ENCODE assay signal across 1 cellular context in the genomic region with DNA sequence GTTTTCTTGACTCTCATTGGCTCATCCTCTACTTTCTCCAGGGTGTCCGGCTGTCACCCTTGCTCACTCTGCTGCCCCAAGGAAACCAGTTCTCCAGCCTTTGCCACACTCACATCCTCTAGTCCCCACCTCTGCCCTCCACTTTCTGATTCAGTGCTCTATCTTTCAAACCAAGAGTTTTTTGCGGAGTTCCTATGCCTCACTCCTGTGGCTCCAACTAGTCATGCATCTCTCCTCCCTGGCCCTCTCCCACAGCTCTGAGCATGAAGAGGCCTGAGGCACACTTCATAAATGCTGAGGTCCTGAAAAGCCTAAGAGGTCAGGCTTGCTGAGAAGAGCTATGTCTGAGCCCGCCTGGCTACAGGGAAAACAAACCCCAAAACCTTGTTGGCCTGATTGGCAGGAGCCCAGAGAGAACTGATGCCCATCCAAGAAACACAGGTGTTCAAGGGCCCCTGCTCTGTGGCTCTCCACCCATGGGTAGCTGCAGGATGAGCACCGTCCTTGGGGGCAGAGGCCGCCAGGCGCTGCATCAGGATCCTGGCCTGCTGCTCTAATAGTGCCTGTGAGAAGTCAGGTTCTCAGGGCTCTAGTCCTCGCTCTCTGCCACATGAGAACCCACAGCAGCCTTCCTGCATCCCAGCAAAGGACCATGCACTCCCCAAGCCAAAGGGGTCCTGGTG.
TF ChIP-seq lines count a peak whose summit lies in the region.

No MANE protein-coding gene starts in this region.

TF ChIP-seq in HepG2, 621 proteins besides CTCF, POLR2A, EP300 and RAD21:
- 0 out of 2 replicates have a peak, but pooled peaks have one; percentile 19 for TF ChIP-seq ZNF746 (CRISPR knock-in tag; IDR thresholded peaks at IDR 0.05)
- no peak for TF ChIP-seq NR1H2 (CRISPR knock-in tag; IDR thresholded peaks at IDR 0.05; ENCODE audit: borderline replicate concordance, low read depth)
- TF ChIP-seq, protein P1, sequence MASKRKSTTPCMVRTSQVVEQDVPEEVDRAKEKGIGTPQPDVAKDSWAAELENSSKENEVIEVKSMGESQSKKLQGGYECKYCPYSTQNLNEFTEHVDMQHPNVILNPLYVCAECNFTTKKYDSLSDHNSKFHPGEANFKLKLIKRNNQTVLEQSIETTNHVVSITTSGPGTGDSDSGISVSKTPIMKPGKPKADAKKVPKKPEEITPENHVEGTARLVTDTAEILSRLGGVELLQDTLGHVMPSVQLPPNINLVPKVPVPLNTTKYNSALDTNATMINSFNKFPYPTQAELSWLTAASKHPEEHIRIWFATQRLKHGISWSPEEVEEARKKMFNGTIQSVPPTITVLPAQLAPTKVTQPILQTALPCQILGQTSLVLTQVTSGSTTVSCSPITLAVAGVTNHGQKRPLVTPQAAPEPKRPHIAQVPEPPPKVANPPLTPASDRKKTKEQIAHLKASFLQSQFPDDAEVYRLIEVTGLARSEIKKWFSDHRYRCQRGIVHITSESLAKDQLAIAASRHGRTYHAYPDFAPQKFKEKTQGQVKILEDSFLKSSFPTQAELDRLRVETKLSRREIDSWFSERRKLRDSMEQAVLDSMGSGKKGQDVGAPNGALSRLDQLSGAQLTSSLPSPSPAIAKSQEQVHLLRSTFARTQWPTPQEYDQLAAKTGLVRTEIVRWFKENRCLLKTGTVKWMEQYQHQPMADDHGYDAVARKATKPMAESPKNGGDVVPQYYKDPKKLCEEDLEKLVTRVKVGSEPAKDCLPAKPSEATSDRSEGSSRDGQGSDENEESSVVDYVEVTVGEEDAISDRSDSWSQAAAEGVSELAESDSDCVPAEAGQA (IDR thresholded peaks at IDR 0.05; ENCODE audit: low read depth): no peak
- TF ChIP-seq, protein P1 (CRISPR knock-in tag; IDR thresholded peaks at IDR 0.05; ENCODE audit: borderline replicate concordance): no peak
- TF ChIP-seq, protein P2, sequence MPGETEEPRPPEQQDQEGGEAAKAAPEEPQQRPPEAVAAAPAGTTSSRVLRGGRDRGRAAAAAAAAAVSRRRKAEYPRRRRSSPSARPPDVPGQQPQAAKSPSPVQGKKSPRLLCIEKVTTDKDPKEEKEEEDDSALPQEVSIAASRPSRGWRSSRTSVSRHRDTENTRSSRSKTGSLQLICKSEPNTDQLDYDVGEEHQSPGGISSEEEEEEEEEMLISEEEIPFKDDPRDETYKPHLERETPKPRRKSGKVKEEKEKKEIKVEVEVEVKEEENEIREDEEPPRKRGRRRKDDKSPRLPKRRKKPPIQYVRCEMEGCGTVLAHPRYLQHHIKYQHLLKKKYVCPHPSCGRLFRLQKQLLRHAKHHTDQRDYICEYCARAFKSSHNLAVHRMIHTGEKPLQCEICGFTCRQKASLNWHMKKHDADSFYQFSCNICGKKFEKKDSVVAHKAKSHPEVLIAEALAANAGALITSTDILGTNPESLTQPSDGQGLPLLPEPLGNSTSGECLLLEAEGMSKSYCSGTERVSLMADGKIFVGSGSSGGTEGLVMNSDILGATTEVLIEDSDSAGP (CRISPR knock-in tag; IDR thresholded peaks at IDR 0.05; ENCODE audit: borderline replicate concordance): peak; percentile 49; the same call in 1 of the 2 replicates
- TF ChIP-seq ATF1 (CRISPR knock-in tag; IDR thresholded peaks at IDR 0.05): no peak
- no peak for TF ChIP-seq REXO4 (CRISPR knock-in tag; IDR thresholded peaks at IDR 0.05; ENCODE audit: borderline replicate concordance)
- no peak for TF ChIP-seq ZSCAN9 (CRISPR knock-in tag; IDR thresholded peaks at IDR 0.05; ENCODE audit: borderline replicate concordance)
- TF ChIP-seq, protein P3, sequence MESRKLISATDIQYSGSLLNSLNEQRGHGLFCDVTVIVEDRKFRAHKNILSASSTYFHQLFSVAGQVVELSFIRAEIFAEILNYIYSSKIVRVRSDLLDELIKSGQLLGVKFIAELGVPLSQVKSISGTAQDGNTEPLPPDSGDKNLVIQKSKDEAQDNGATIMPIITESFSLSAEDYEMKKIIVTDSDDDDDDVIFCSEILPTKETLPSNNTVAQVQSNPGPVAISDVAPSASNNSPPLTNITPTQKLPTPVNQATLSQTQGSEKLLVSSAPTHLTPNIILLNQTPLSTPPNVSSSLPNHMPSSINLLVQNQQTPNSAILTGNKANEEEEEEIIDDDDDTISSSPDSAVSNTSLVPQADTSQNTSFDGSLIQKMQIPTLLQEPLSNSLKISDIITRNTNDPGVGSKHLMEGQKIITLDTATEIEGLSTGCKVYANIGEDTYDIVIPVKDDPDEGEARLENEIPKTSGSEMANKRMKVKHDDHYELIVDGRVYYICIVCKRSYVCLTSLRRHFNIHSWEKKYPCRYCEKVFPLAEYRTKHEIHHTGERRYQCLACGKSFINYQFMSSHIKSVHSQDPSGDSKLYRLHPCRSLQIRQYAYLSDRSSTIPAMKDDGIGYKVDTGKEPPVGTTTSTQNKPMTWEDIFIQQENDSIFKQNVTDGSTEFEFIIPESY (CRISPR knock-in tag; IDR thresholded peaks at IDR 0.05): peak; percentile 77; the same call in 1 of the 2 replicates
- no peak for TF ChIP-seq ZSCAN12 (CRISPR knock-in tag; IDR thresholded peaks at IDR 0.05)
- TF ChIP-seq, protein P4, sequence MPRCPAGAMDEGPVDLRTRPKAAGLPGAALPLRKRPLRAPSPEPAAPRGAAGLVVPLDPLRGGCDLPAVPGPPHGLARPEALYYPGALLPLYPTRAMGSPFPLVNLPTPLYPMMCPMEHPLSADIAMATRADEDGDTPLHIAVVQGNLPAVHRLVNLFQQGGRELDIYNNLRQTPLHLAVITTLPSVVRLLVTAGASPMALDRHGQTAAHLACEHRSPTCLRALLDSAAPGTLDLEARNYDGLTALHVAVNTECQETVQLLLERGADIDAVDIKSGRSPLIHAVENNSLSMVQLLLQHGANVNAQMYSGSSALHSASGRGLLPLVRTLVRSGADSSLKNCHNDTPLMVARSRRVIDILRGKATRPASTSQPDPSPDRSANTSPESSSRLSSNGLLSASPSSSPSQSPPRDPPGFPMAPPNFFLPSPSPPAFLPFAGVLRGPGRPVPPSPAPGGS (CRISPR knock-in tag; IDR thresholded peaks at IDR 0.05): no peak
- TF ChIP-seq ZNF577 (CRISPR knock-in tag; IDR thresholded peaks at IDR 0.05; ENCODE audit: borderline replicate concordance, low read depth): no peak
- no peak for TF ChIP-seq CREM (IDR thresholded peaks at IDR 0.05)
- TF ChIP-seq CREM (CRISPR knock-in tag; IDR thresholded peaks at IDR 0.05): no peak
- no peak for TF ChIP-seq SUZ12 (IDR thresholded peaks at IDR 0.05; ENCODE audit: low read depth, low read length)
- TF ChIP-seq, protein P5, sequence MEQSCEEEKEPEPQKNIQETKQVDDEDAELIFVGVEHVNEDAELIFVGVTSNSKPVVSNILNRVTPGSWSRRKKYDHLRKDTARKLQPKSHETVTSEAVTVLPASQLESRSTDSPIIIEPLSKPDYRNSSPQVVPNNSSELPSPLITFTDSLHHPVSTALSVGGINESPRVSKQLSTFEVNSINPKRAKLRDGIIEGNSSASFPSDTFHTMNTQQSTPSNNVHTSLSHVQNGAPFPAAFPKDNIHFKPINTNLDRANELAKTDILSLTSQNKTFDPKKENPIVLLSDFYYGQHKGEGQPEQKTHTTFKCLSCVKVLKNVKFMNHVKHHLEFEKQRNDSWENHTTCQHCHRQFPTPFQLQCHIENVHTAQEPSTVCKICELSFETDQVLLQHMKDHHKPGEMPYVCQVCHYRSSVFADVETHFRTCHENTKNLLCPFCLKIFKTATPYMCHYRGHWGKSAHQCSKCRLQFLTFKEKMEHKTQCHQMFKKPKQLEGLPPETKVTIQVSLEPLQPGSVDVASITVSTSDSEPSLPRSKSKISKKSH (CRISPR knock-in tag; IDR thresholded peaks at IDR 0.05; ENCODE audit: borderline replicate concordance): peak; percentile 23; the same call in 1 of the 2 replicates
- no peak for TF ChIP-seq NCOR1 (IDR thresholded peaks at IDR 0.05; ENCODE audit: borderline replicate concordance, low read length)
- TF ChIP-seq SMAD9 (CRISPR knock-in tag; IDR thresholded peaks at IDR 0.05): no peak
- TF ChIP-seq ZNF605 (CRISPR knock-in tag; IDR thresholded peaks at IDR 0.05): peak; percentile 16; the same call in 1 of the 2 replicates
- TF ChIP-seq HMG20A (CRISPR knock-in tag; IDR thresholded peaks at IDR 0.05; ENCODE audit: borderline replicate concordance): no peak
- peak; percentile 43; the same call in 1 of the 2 replicates for TF ChIP-seq ZBTB38 (CRISPR knock-in tag; IDR thresholded peaks at IDR 0.05)
- no peak for TF ChIP-seq ZBTB21 (CRISPR knock-in tag; IDR thresholded peaks at IDR 0.05)
- TF ChIP-seq, protein P6, sequence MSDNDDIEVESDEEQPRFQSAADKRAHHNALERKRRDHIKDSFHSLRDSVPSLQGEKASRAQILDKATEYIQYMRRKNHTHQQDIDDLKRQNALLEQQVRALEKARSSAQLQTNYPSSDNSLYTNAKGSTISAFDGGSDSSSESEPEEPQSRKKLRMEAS (IDR thresholded peaks at IDR 0.05): no peak
- 0 out of 2 replicates have a peak, but pooled peaks have one; percentile 4 for TF ChIP-seq ZNF501 (CRISPR knock-in tag; IDR thresholded peaks at IDR 0.05)
- no peak for TF ChIP-seq PHF8 (CRISPR knock-in tag; IDR thresholded peaks at IDR 0.05)
- 0 out of 2 replicates have a peak, but pooled peaks have one; percentile 44 for TF ChIP-seq ZSCAN21 (CRISPR knock-in tag; IDR thresholded peaks at IDR 0.05; ENCODE audit: borderline replicate concordance)
- no peak for TF ChIP-seq CAMTA2 (CRISPR knock-in tag; IDR thresholded peaks at IDR 0.05; ENCODE audit: borderline replicate concordance)
- TF ChIP-seq, protein P7, sequence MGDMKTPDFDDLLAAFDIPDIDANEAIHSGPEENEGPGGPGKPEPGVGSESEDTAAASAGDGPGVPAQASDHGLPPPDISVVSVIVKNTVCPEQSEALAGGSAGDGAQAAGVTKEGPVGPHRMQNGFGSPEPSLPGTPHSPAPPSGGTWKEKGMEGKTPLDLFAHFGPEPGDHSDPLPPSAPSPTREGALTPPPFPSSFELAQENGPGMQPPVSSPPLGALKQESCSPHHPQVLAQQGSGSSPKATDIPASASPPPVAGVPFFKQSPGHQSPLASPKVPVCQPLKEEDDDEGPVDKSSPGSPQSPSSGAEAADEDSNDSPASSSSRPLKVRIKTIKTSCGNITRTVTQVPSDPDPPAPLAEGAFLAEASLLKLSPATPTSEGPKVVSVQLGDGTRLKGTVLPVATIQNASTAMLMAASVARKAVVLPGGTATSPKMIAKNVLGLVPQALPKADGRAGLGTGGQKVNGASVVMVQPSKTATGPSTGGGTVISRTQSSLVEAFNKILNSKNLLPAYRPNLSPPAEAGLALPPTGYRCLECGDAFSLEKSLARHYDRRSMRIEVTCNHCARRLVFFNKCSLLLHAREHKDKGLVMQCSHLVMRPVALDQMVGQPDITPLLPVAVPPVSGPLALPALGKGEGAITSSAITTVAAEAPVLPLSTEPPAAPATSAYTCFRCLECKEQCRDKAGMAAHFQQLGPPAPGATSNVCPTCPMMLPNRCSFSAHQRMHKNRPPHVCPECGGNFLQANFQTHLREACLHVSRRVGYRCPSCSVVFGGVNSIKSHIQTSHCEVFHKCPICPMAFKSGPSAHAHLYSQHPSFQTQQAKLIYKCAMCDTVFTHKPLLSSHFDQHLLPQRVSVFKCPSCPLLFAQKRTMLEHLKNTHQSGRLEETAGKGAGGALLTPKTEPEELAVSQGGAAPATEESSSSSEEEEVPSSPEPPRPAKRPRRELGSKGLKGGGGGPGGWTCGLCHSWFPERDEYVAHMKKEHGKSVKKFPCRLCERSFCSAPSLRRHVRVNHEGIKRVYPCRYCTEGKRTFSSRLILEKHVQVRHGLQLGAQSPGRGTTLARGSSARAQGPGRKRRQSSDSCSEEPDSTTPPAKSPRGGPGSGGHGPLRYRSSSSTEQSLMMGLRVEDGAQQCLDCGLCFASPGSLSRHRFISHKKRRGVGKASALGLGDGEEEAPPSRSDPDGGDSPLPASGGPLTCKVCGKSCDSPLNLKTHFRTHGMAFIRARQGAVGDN (CRISPR knock-in tag; IDR thresholded peaks at IDR 0.05): peak; percentile 81
- 0 out of 2 replicates have a peak, but pooled peaks have one; percentile 13 for TF ChIP-seq ZNF136 (CRISPR knock-in tag; IDR thresholded peaks at IDR 0.05; ENCODE audit: low read depth)
